23 cellular contexts compared by ENCODE assay signal in the genomic region with DNA sequence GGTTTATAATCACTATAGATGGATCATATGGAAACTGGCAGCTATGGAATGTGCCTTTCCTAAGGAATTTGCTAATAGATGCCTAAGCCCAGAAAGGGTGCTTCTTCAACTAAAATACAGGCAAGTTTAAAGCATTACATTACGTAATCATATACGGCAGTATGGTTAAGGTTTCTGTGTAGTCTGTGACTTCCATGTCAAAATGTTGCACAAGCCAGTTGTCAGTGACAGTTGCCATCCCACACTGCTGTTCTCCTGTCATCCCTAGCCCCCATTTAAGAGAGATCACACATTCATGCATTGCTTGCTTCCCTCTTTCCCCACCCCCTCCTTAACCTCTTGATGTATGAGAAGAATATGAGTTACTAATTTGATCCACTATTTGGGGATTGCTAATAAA. TPM values are rescaled to one million over a fixed set of nuclear protein-coding genes. Genes with fewer than 3 reads are reported as not detected.
DNase-seq lines count a peak whose midpoint lies in the region; ATAC-seq, FAIRE-seq and TF ChIP-seq lines count a peak whose summit lies in the region.
"Had no signal": no experiment of that assay in that cellular context is flagged by ENCODE, and none has a peak within 500 bp of the region (broad histone marks: within the 10 kb centered on the region; RNA-seq: fewer than 3 reads in every experiment).

No MANE protein-coding gene starts in this region.

- H2BK120ac ChIP-seq in IMR-90 (ENCODE audit: low read depth, low read length) (no peak overlapping the region), H1 (replicated peaks; ENCODE audit: low read depth, low read length) (no peak overlapping the region)

- TF ChIP-seq POLR2A in IMR-90 (IDR thresholded peaks at IDR 0.05; ENCODE audit: low read depth, low read length) (no peak), H1 (IDR thresholded peaks at IDR 0.05; ENCODE audit: control extremely low read depth in 1 of 2, low read depth in 2 of 2, low read length in 2 of 2) (no peak)

- no CpG with 5 or more reads among the region's 2 CpGs for WGBS in IMR-90 (ENCODE audit: extremely low coverage in 2 of 2, insufficient read length in 1 of 2), 2 experiments
- 90% methylated on average over 2 of the region's 2 CpGs; no CpG with 5 or more reads in 1 of the 2 experiments for WGBS in H1 (ENCODE audit: extremely low coverage in 1 of 2, insufficient coverage in 1 of 2, insufficient read length in 1 of 2, insufficient replicate concordance in 2 of 2, low coverage in 1 of 2, low lambda C conversion rate in 2 of 2, missing lambda C conversion rate in 1 of 2), 2 experiments

- DNase-seq in AML-193 (lab: John Stamatoyannopoulos, UW) (peak; percentile 90 to 94), IMR-90 (no peak), NOMO-1 treated with DMSO at 0.1 percent for 48 hours (lab: John Stamatoyannopoulos, UW; ENCODE audit: unreplicated experiment) (peak; percentile 70), H1 (ENCODE audit: low read depth in 1 of 2, low spot score in 2 of 2) (no peak), AG08395 (ENCODE audit: low spot score) (no peak)
- no peak for DNase-seq in NK-92 treated with Interleukin-12 subunit alpha and Interleukin-12 subunit beta, amount 100 ng/mL, for 24 hours (lab: John Stamatoyannopoulos, UW)
- DNase-seq in activated T-cell treated with anti-CD3 and anti-CD28 coated beads, Interleukin-2, amount 50 U/mL, for 1 hour: no peak
- DNase-seq: COR-L47, HCEC 1CT, NCI-H1048, NCI-H1436 treated with DMSO at 0.1 percent for 48 hours, NCI-H2029 treated with DMSO at 0.1 percent for 48 hours, NCI-H2171 treated with DMSO at 0.1 percent for 48 hours, NCI-H446 treated with DMSO at 0.1 percent for 48 hours, Peyer's patch, T-helper 17 cell had no signal

- no peak overlapping the region for H4K8ac ChIP-seq in IMR-90 (ENCODE audit: low read depth in 2 of 2, low read length in 2 of 2)
- H4K8ac ChIP-seq in H1 (ENCODE audit: extremely low read depth, insufficient read depth, low read length): no peak overlapping the region

- ATAC-seq in IMR-90 (ENCODE audit: low read depth) (no peak), HG03039 (IDR thresholded peaks at IDR 0.05; ENCODE audit: unreplicated experiment) (no peak)
- ATAC-seq: Right ventricle myocardium inferior, SK-N-SH treated with all-trans-retinoic acid at 6 μM for 48 hours, T-helper 17 cell had no signal

- H3K14ac ChIP-seq in IMR-90 (replicated peaks; ENCODE audit: low read depth, low read length) (no peak overlapping the region), H1 (ENCODE audit: insufficient read length) (no peak overlapping the region)

- H4K20me1 ChIP-seq in IMR-90 (ENCODE audit: insufficient read depth, low read length) (no peaks in the 10 kb centered on the region), H1 (replicated peaks in 1 of 2; ENCODE audit: control insufficient read depth in 1 of 2, insufficient read depth in 2 of 2, low read length in 2 of 2) (no peaks in the 10 kb centered on the region)

- no peak for TF ChIP-seq RAD21 in IMR-90 (IDR thresholded peaks at IDR 0.05; ENCODE audit: low read length)
- TF ChIP-seq RAD21 in H1 (IDR thresholded peaks at IDR 0.05 in 1 of 2, conservative IDR thresholded peaks at IDR 0.05 in 1 of 2; ENCODE audit: low read depth in 2 of 2, low read length in 2 of 2): no peak

- H3K27ac ChIP-seq in IMR-90 (ENCODE audit: insufficient read depth, low read length): no peak overlapping the region
- no peak overlapping the region for H3K27ac ChIP-seq in H1 (ENCODE audit: low read depth, low read length)
- H3K27ac ChIP-seq: C4-2B, Peyer's patch had no signal

- H3K36me3 ChIP-seq in IMR-90 (ENCODE audit: control insufficient read depth, insufficient read depth, low read length) (no peaks in the 10 kb centered on the region), H1 (ENCODE audit: control insufficient read depth in 2 of 4, insufficient read depth in 4 of 4, low read length in 3 of 4) (peaks cover 0 to 26% (median 6%) of the 10 kb centered on the region in 4 experiments; a peak in 4 of 8 replicates)
- H3K36me3 ChIP-seq: Peyer's patch had no signal

- TF ChIP-seq CTCF in IMR-90 (conservative IDR thresholded peaks at IDR 0.05; ENCODE audit: low read depth, low read length) (no peak), H1 (IDR thresholded peaks at IDR 0.05; ENCODE audit: control extremely low read depth in 1 of 3, insufficient read depth in 1 of 3, low read depth in 1 of 3, low read length in 3 of 3) (no peak)

- H3K4me1 ChIP-seq in IMR-90 (ENCODE audit: control insufficient read depth, insufficient read depth, low read length) (no peaks in the 10 kb centered on the region; the same call in 1 of the 2 replicates), H1 (replicated peaks in 1 of 4; ENCODE audit: control insufficient read depth in 3 of 4, insufficient read depth in 4 of 4, low read length in 3 of 4) (no peaks in the 10 kb centered on the region)
- H3K4me1 ChIP-seq: Peyer's patch had no signal

- no peak overlapping the region for H4K5ac ChIP-seq in IMR-90 (ENCODE audit: low read depth, low read length)
- H4K5ac ChIP-seq in H1 (ENCODE audit: insufficient read length, low read depth, low read length): no peak overlapping the region

- no peak overlapping the region for H3K23ac ChIP-seq in IMR-90 (ENCODE audit: low read depth, low read length)
- no peak overlapping the region for H3K23ac ChIP-seq in H1 (ENCODE audit: insufficient read length)

- no peak overlapping the region for H3K18ac ChIP-seq in IMR-90 (ENCODE audit: low read depth, low read length)
- no peak overlapping the region for H3K18ac ChIP-seq in H1 (ENCODE audit: extremely low read depth, low read length)

- no peak overlapping the region for H2AK9ac ChIP-seq in IMR-90 (replicated peaks; ENCODE audit: low read depth, low read length, poor library complexity)

- H3K79me1 ChIP-seq in IMR-90 (ENCODE audit: low read depth in 1 of 2, low read length in 2 of 2) (no peaks in the 10 kb centered on the region), H1 (ENCODE audit: low read depth, low read length) (no peaks in the 10 kb centered on the region)

- no TSS peak for BruUV-seq in IMR-90 (replicated peaks; lab: Mats Ljungman, UMichigan)

- POLR2A ChIA-PET in IMR-90 (lab: Charles Lee; ENCODE audit: unreplicated experiment): no interaction called here
- POLR2A ChIA-PET in H1 (lab: Charles Lee; ENCODE audit: partially characterized antibody): no interaction called here

- H2AFZ ChIP-seq in IMR-90 (replicated peaks; ENCODE audit: low read length, poor library complexity): no peak overlapping the region
- H2AFZ ChIP-seq in H1 (ENCODE audit: low read length): no peak overlapping the region

- H3K9ac ChIP-seq in IMR-90 (ENCODE audit: low read depth, low read length) (no peak overlapping the region), H1 (replicated peaks in 1 of 4; ENCODE audit: extremely low read depth in 1 of 4, low read depth in 3 of 4, low read length in 3 of 4) (no peak overlapping the region)

- H2BK20ac ChIP-seq in IMR-90 (ENCODE audit: low read depth, low read length) (no peak overlapping the region), H1 (ENCODE audit: low read length) (no peak overlapping the region)

- H3K4me3 ChIP-seq in IMR-90 (ENCODE audit: insufficient read depth, low read depth, low read length) (no peak overlapping the region), H1 (ENCODE audit: extremely low read depth in 1 of 4, insufficient read depth in 2 of 4, low read depth in 3 of 4, low read length in 4 of 4) (no peak overlapping the region)
- H3K4me3 ChIP-seq: Peyer's patch had no signal

- in situ Hi-C loops in IMR-90 (cut with MboI; ENCODE audit: low sequenced_read_pairs): no loop called here

- H3K23me2 ChIP-seq in H1 (ENCODE audit: low read depth, low read length): no peaks in the 10 kb centered on the region

- H3K9me3 ChIP-seq in IMR-90 (ENCODE audit: control insufficient read depth, insufficient read depth, low read length) (no peaks in the 10 kb centered on the region), H1 (ENCODE audit: insufficient read depth in 2 of 2, low read depth in 1 of 2, low read length in 1 of 2) (no peaks in the 10 kb centered on the region)
- H3K9me3 ChIP-seq: Peyer's patch had no signal

- H2BK15ac ChIP-seq in IMR-90 (ENCODE audit: low read depth, low read length): no peak overlapping the region
- H2BK15ac ChIP-seq in H1 (ENCODE audit: low read length): no peak overlapping the region

- TF ChIP-seq EP300 in H1 (IDR thresholded peaks at IDR 0.05; ENCODE audit: borderline replicate concordance in 1 of 2, low read depth in 2 of 2, low read length in 2 of 2): no peak

- dilution Hi-C loops in IMR-90 (cut with HindIII; ENCODE audit: low sequenced_read_pairs, unreplicated experiment): no loop called here

- H2BK12ac ChIP-seq in H1 (ENCODE audit: low read depth, low read length): no peak overlapping the region

- H2BK5ac ChIP-seq in IMR-90 (ENCODE audit: low read depth, low read length, poor library complexity, severe bottlenecking): no peak overlapping the region
- H2BK5ac ChIP-seq in H1 (ENCODE audit: low read depth, low read length): no peak overlapping the region

- H2AK5ac ChIP-seq in IMR-90 (ENCODE audit: low read depth, low read length) (no peak overlapping the region), H1 (ENCODE audit: low read depth, low read length) (no peak overlapping the region)

- H3K4me2 ChIP-seq in IMR-90 (ENCODE audit: low read depth, low read length) (no peak overlapping the region), H1 (ENCODE audit: insufficient read depth in 1 of 2, low read depth in 2 of 2, low read length in 2 of 2) (no peak overlapping the region)

- intact Hi-C loops in IMR-90 (cut with micrococcal nuclease): no loop called here

- H3K79me2 ChIP-seq in H1 (ENCODE audit: control insufficient read depth in 1 of 2, insufficient read depth in 2 of 2, low read length in 2 of 2): no peaks in the 10 kb centered on the region

- no peaks in the 10 kb centered on the region; the same call in 1 of the 2 replicates for H3K9me1 ChIP-seq in IMR-90 (ENCODE audit: insufficient read depth, low read length)

- FAIRE-seq in H1 (lab: Jason Lieb, UNC): no peak
- FAIRE-seq: A204.1 had no signal

- CTCF ChIA-PET in IMR-90 (lab: Yijun Ruan, JAX): interaction anchor here (0.8 to 1.0 kb wide), 2 partner anchors 15 to 42 kb away, joined by 3 read pairs; no protein-coding TSS in a partner anchor
- CTCF ChIA-PET in H1 (lab: Charles Lee; ENCODE audit: partially characterized antibody): no interaction called here

- no peak overlapping the region for H4K91ac ChIP-seq in IMR-90 (ENCODE audit: insufficient read depth, low read depth, low read length)
- H4K91ac ChIP-seq in H1 (replicated peaks; ENCODE audit: insufficient read length, low read length): no peak overlapping the region

- H3K27me3 ChIP-seq in IMR-90 (ENCODE audit: control insufficient read depth, insufficient read depth, low read length) (no peaks in the 10 kb centered on the region), H1 (replicated peaks in 1 of 4; ENCODE audit: control insufficient read depth in 3 of 4, extremely low read depth in 1 of 4, insufficient read depth in 3 of 4, low read length in 3 of 4) (no peaks in the 10 kb centered on the region)
- H3K27me3 ChIP-seq: Peyer's patch had no signal

- no peak overlapping the region for H3K56ac ChIP-seq in IMR-90 (ENCODE audit: extremely low read depth, insufficient read depth, low read length)
- no peak overlapping the region for H3K56ac ChIP-seq in H1 (replicated peaks; ENCODE audit: insufficient read length, low read depth, low read length)

- H3K4ac ChIP-seq in IMR-90 (ENCODE audit: low read depth, low read length) (no peak overlapping the region), H1 (replicated peaks; ENCODE audit: insufficient read length, low read depth, low read length) (no peak overlapping the region)

RNA-seq across cellular contexts. Expression of a gene that starts 47.3 kb away (rescaled TPM):
- total RNA-seq in IMR-90 (2012; rRNA removed): 9.7 and 11.7 TPM in 2 replicates
- 2.0 and 2.1 TPM in 2 replicates for polyA plus RNA-seq in IMR-90 (2012; rRNA removed)
- polyA plus RNA-seq in IMR-90 (2012; cell fraction: cytosol; rRNA removed): 0.13 and 0.77 TPM in 2 replicates
- polyA plus RNA-seq in IMR-90 (2012; cell fraction: nucleus; rRNA removed; ENCODE audit: low replicate concordance): 0.28 and 3.1 TPM in 2 replicates
- 22.2 and 24.9 TPM in 2 replicates for total RNA-seq in H1 (2021; fragmentation: NEBNext Ultra II Directional; extraction: Animal tissue kit (Norgen Biotek cat#: 25700))
- polyA plus RNA-seq in H1 (2011; rRNA removed): 2.1 and 4.2 TPM in 2 replicates
- polyA plus RNA-seq in H1 (2011; cell fraction: cytosol; rRNA removed): 5.1 TPM
- polyA plus RNA-seq in H1 (2011; cell fraction: nucleus; rRNA removed): 7.2 TPM
- 8.1 to 12.7 TPM (median 10.7 TPM) in 4 replicates for polyA plus RNA-seq in H1 (2012, experiment 1 of 2)
- 0.58 TPM for polyA plus RNA-seq in H1 (2012, experiment 2 of 2)
- polyA plus RNA-seq in H1 (2013, experiment 1 of 2): 10.9 TPM
- polyA plus RNA-seq in H1 (2013, experiment 2 of 2): 11.4 TPM
- polyA minus RNA-seq in H1 (2011; rRNA and poly(A)+ RNA removed): 14.3 and 22.5 TPM in 2 replicates
- 7.6 TPM for polyA minus RNA-seq in H1 (2011; cell fraction: cytosol; rRNA and poly(A)+ RNA removed)
- 23.7 TPM for polyA minus RNA-seq in H1 (2011; cell fraction: nucleus; rRNA and poly(A)+ RNA removed)

RNA-seq across cellular contexts. Expression of a gene that starts 47.4 kb away (rescaled TPM):
- total RNA-seq in IMR-90 (2012; rRNA removed): not detected in 2 replicates
- polyA plus RNA-seq in IMR-90 (2012; rRNA removed) (not detected in 2 replicates), H1 (2011; rRNA removed) (0.30 and 0.47 TPM in 2 replicates)
- not detected in 2 replicates for polyA plus RNA-seq in IMR-90 (2012; cell fraction: cytosol; rRNA removed)
- not detected in 2 replicates for polyA plus RNA-seq in IMR-90 (2012; cell fraction: nucleus; rRNA removed; ENCODE audit: low replicate concordance)
- 0.19 TPM in 1 of 2 replicates, not detected in the other for total RNA-seq in H1 (2021; fragmentation: NEBNext Ultra II Directional; extraction: Animal tissue kit (Norgen Biotek cat#: 25700))
- polyA plus RNA-seq in H1 (2011; cell fraction: cytosol; rRNA removed): 0.47 TPM
- 0.34 TPM for polyA plus RNA-seq in H1 (2011; cell fraction: nucleus; rRNA removed)
- 0.23 to 0.55 TPM (median 0.28 TPM) in 4 replicates for polyA plus RNA-seq in H1 (2012, experiment 1 of 2)
- 0.17 TPM for polyA plus RNA-seq in H1 (2012, experiment 2 of 2)
- 0.16 TPM for polyA plus RNA-seq in H1 (2013, experiment 1 of 2)
- 0.15 TPM for polyA plus RNA-seq in H1 (2013, experiment 2 of 2)
- polyA minus RNA-seq in H1 (2011; rRNA and poly(A)+ RNA removed): 0.16 TPM in 1 of 2 replicates, not detected in the other
- not detected for polyA minus RNA-seq in H1 (2011; cell fraction: cytosol; rRNA and poly(A)+ RNA removed)
- not detected for polyA minus RNA-seq in H1 (2011; cell fraction: nucleus; rRNA and poly(A)+ RNA removed)
- total RNA-seq: Daoy, LHCN-M2, Peyer's patch, Right ventricle myocardium inferior, T-helper 17 cell had no signal

Comparison
In these comparisons a context has a peak if more than half of its experiments do, and no peak if none do; other contexts are left out.
1. DNase-seq: peak in AML-193 (2 of 2) and NOMO-1 treated with DMSO at 0.1 percent for 48 hours (single experiment); none in IMR-90 (single experiment), H1 (0 of 2), AG08395 (single experiment), NK-92 treated with Interleukin-12 subunit alpha and Interleukin-12 subunit beta, amount 100 ng/mL, for 24 hours (single experiment) and activated T-cell treated with anti-CD3 and anti-CD28 coated beads, Interleukin-2, amount 50 U/mL, for 1 hour (single experiment).